Comparison of ENCODE assay signal across 26 cellular contexts in genomic region chr1:181394766-181395165, GRCh38.
"Had no signal": no experiment of that assay in that cellular context is flagged by ENCODE, and none has a peak within 500 bp of the region (broad histone marks: within the 10 kb centered on the region; RNA-seq: fewer than 3 reads in every experiment).

No MANE protein-coding gene starts in this region.

- H3K27me3 ChIP-seq: testis, thyroid gland, upper lobe of right lung had no signal

- H3K4me3 Mint-ChIP-seq: mesothelial cell of epicardium; nephron; neural crest cell; stimulated activated naive B cell treated with anti-CD40 and anti-IgM and Interleukin-4, amounts not matched to agents 10 μg/mL and 1 μg/mL and 100 μg/mL, for 72 hours had no signal

- H3K4me3 ChIP-seq: heart right ventricle, hepatocyte, left ventricle myocardium inferior, lung, pancreas, prostate gland, spleen, stomach, testis, thyroid gland, upper lobe of right lung had no signal

- H3K36me3 Mint-ChIP-seq: mesothelial cell of epicardium; naive thymus-derived CD8-positive, alpha-beta T cell; stimulated activated naive B cell treated with anti-CD40 and anti-IgM and Interleukin-4, amounts not matched to agents 10 μg/mL and 1 μg/mL and 100 μg/mL, for 72 hours had no signal

- H3K27ac ChIP-seq: hepatocyte, left ventricle myocardium inferior, pancreas, prostate gland, stomach, testis, thyroid gland, upper lobe of right lung had no signal

- H3K36me3 ChIP-seq: heart right ventricle, left ventricle myocardium inferior, pancreas, prostate gland, spleen, stomach, thyroid gland, upper lobe of right lung had no signal

- H3K9me3 Mint-ChIP-seq: mesothelial cell of epicardium; naive thymus-derived CD8-positive, alpha-beta T cell; nephron; neural crest cell; stimulated activated naive B cell treated with anti-CD40 and anti-IgM and Interleukin-4, amounts not matched to agents 10 μg/mL and 1 μg/mL and 100 μg/mL, for 72 hours had no signal

- H3K4me1 ChIP-seq: left ventricle myocardium inferior, pancreas, prostate gland, stomach, testis, upper lobe of right lung had no signal

- DNase-seq: heart right ventricle; islet precursor cell; left ventricle myocardium inferior; mesendoderm; naive thymus-derived CD8-positive, alpha-beta T cell; nucleus accumbens; pancreas; posterior cingulate gyrus; retina; right cardiac atrium; small intestine; spleen; stimulated activated CD4-positive, alpha-beta T cell treated with anti-CD3 and anti-CD28 coated beads, Interleukin-2, amount 100 ng/mL, for 48 hours; stimulated activated naive B cell treated with anti-CD40 and anti-IgM and Interleukin-4, amounts not matched to agents 10 μg/mL and 1 μg/mL and 100 μg/mL, for 72 hours; stimulated activated naive CD8-positive, alpha-beta T cell treated with anti-CD3 and anti-CD28 coated beads, Interleukin-15, Interleukin-2, amounts not matched to agents 100 U/mL and 50 U/mL, for 24 hours; stomach; testis; thyroid gland; upper lobe of right lung had no signal

- H3K9me3 ChIP-seq: heart right ventricle, left ventricle myocardium inferior, pancreas, prostate gland, spleen, stomach, testis, thyroid gland, upper lobe of right lung had no signal

- H3K27ac Mint-ChIP-seq: mesothelial cell of epicardium; nephron; stimulated activated naive B cell treated with anti-CD40 and anti-IgM and Interleukin-4, amounts not matched to agents 10 μg/mL and 1 μg/mL and 100 μg/mL, for 72 hours had no signal

- ATAC-seq: heart right ventricle; naive thymus-derived CD8-positive, alpha-beta T cell; pancreas; right cardiac atrium; sciatic nerve; stimulated activated naive B cell treated with anti-CD40 and anti-IgM and Interleukin-4, amounts not matched to agents 10 μg/mL and 1 μg/mL and 100 μg/mL, for 72 hours; stimulated activated naive CD8-positive, alpha-beta T cell treated with anti-CD3 and anti-CD28 coated beads, Interleukin-15, Interleukin-2, amounts not matched to agents 100 U/mL and 50 U/mL, for 24 hours; upper lobe of right lung had no signal
